Comparison of ENCODE assay signal across 12 cellular contexts in genomic region chr6:132491303-132491702, GRCh38. TPM values are rescaled to one million over a fixed set of nuclear protein-coding genes. Genes with fewer than 3 reads are reported as not detected.
DNase-seq lines count a peak whose midpoint lies in the region; ATAC-seq and TF ChIP-seq lines count a peak whose summit lies in the region.
"Had no signal": no experiment of that assay in that cellular context is flagged by ENCODE, and none has a peak within 500 bp of the region (broad histone marks: within the 10 kb centered on the region; RNA-seq: fewer than 3 reads in every experiment).

No MANE protein-coding gene starts in this region.

- H3K27me3 ChIP-seq in DOHH2 (ENCODE audit: control insufficient read depth, low read length) (no peaks in the 10 kb centered on the region), osteoblast (ENCODE audit: insufficient read depth, low read length) (no peaks in the 10 kb centered on the region)

- H4K20me1 ChIP-seq in DOHH2 (ENCODE audit: control insufficient read depth, insufficient read depth, low read depth, low read length) (no peaks in the 10 kb centered on the region), osteoblast (ENCODE audit: insufficient read depth, low read length) (no peaks in the 10 kb centered on the region)

- H3K4me2 ChIP-seq in DOHH2 (ENCODE audit: low read length) (peak overlapping the region; percentile 94), osteoblast (ENCODE audit: insufficient read depth, low read length) (peak overlapping the region; percentile 68)

- ATAC-seq in GM19463 (IDR thresholded peaks at IDR 0.05; ENCODE audit: unreplicated experiment), result no peak

- H3K9me3 ChIP-seq in DOHH2 (ENCODE audit: control insufficient read depth, insufficient read depth, low read length) (peaks cover 21% of the 10 kb centered on the region), osteoblast (ENCODE audit: low read depth, low read length) (no peaks in the 10 kb centered on the region)
- H3K9me3 ChIP-seq: lower lobe of right lung, psoas muscle had no signal

- H3F3A ChIP-seq in DOHH2 (ENCODE audit: control insufficient read depth, insufficient read depth), result peaks cover 43% of the 10 kb centered on the region

- no peaks in the 10 kb centered on the region for H3K9me2 ChIP-seq in DOHH2 (replicated peaks; ENCODE audit: control insufficient read depth, low read length)

- DNase-seq in NAMALWA (ENCODE audit: low spot score) (peak; percentile 75), dermis blood vessel endothelial cell (peak; percentile 71), osteoblast (ENCODE audit: insufficient read length, low spot score, missing footprints) (no peak), midbrain (lab: John Stamatoyannopoulos, UW) (no peak), GF-D8 (lab: John Stamatoyannopoulos, UW) (no peak)
- DNase-seq in activated CD8-positive, alpha-beta memory T cell treated with anti-CD3 and anti-CD28 coated beads, Interleukin-2, amount 50 U/mL, for 4 hours, result no peak
- DNase-seq: activated CD4-positive, CD25-positive, alpha-beta regulatory T cell; lower lobe of right lung; NCI-H2029 treated with DMSO at 0.1 percent for 48 hours had no signal

- no peak overlapping the region for H2AFZ ChIP-seq in osteoblast (ENCODE audit: low read length)

- peak overlapping the region; percentile 98 for H3K27ac ChIP-seq in DOHH2 (ENCODE audit: low read depth, low read length)
- peak overlapping the region; percentile 78 for H3K27ac ChIP-seq in osteoblast (ENCODE audit: low read depth, low read length)

- H3K4me3 ChIP-seq in DOHH2 (ENCODE audit: low read length) (peak overlapping the region; percentile 73), osteoblast (ENCODE audit: insufficient read depth, low read length) (no peak overlapping the region)
- H3K4me3 ChIP-seq: lower lobe of right lung, psoas muscle had no signal

- TF ChIP-seq CTCF in DOHH2 (IDR thresholded peaks at IDR 0.05; ENCODE audit: low read depth, low read length, poor library complexity, severe bottlenecking) (no peak), osteoblast (IDR thresholded peaks at IDR 0.05; ENCODE audit: extremely low read depth, low read depth, low read length) (no peak)

- H3K4me1 ChIP-seq in DOHH2 (ENCODE audit: control insufficient read depth, low read length) (peaks cover 97% of the 10 kb centered on the region), osteoblast (ENCODE audit: insufficient read depth, low read length) (peaks cover 28% of the 10 kb centered on the region)

- H3K36me3 ChIP-seq in DOHH2 (ENCODE audit: control insufficient read depth, low read length), result peaks cover 93% of the 10 kb centered on the region
- H3K36me3 ChIP-seq in osteoblast (ENCODE audit: insufficient read depth, low read length), result no peaks in the 10 kb centered on the region
- H3K36me3 ChIP-seq: lower lobe of right lung had no signal

- H3K79me2 ChIP-seq in DOHH2 (ENCODE audit: control insufficient read depth, low read length) (peaks cover 91% of the 10 kb centered on the region), osteoblast (ENCODE audit: insufficient read depth, low read length) (peaks cover 80% of the 10 kb centered on the region)

RNA-seq across cellular contexts. Expression of gene STX7, which starts 21.6 kb away (rescaled TPM):
- 55.1 and 58.9 TPM in 2 replicates for total RNA-seq in dermis blood vessel endothelial cell
- total RNA-seq in osteoblast, result 41.5 and 43.8 TPM in 2 replicates

RNA-seq across cellular contexts. Expression of gene TAAR9, which starts 46.8 kb away (rescaled TPM):
- total RNA-seq in dermis blood vessel endothelial cell (not detected in 2 replicates), osteoblast (not detected in 2 replicates)
- total RNA-seq: lower lobe of right lung, psoas muscle had no signal

Comparison
In these comparisons a context has a peak if more than half of its experiments do, and no peak if none do; other contexts are left out.
1. DNase-seq: peak in NAMALWA (single experiment) and dermis blood vessel endothelial cell (single experiment); none in osteoblast (single experiment), midbrain (single experiment), activated CD8-positive, alpha-beta memory T cell treated with anti-CD3 and anti-CD28 coated beads, Interleukin-2, amount 50 U/mL, for 4 hours (single experiment) and GF-D8 (single experiment).